25 cellular contexts compared by ENCODE assay signal in the genomic region with DNA sequence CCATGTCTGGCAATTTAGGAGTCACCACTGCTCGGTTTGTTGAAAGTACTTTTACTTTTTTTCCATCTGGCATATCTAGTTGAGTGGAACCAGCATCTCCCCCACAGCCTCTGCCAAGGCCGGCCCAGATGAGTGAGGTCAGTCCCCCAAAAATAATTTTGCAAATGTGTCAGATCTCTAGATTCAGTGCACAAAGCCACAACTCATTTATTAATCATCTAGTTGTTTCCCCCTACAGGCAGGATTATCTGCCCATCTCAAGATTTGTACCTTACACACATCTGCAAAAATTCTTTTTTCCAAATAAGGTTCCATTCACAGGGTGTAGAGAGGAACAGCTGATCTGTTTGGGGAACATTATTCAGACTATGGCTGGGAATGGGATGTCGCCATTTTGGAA.
"Had no signal": no experiment of that assay in that cellular context is flagged by ENCODE, and none has a peak within 500 bp of the region (broad histone marks: within the 10 kb centered on the region; RNA-seq: fewer than 3 reads in every experiment).

No MANE protein-coding gene starts in this region.

- H3K9me3 Mint-ChIP-seq: activated naive CD4-positive, alpha-beta T cell treated with anti-CD3 and anti-CD28 coated beads, Interleukin-2, amount 50 U/mL, for 24 hours; memory B cell; neural progenitor cell; stimulated activated effector memory CD8-positive, alpha-beta T cell treated with anti-CD3 and anti-CD28 coated beads, Interleukin-12 subunit alpha, Interleukin-12 subunit beta, amount 100 ng/mL, for 72 hours; stimulated activated naive CD8-positive, alpha-beta T cell treated with anti-CD3 and anti-CD28 coated beads, Interleukin-15, amount 100 ng/mL, for 72 hours; T-helper 2 cell treated with Interferon-gamma antibody and Interleukin-4, amounts not matched to agents 5 μg/mL and 100 μg/mL, for 36 hours had no signal

- H3K9me3 ChIP-seq: gastrocnemius medialis, tibial nerve had no signal

- DNase-seq: activated CD4-positive, alpha-beta T cell treated with anti-CD3 and anti-CD28 coated beads for 1 hour; activated CD4-positive, alpha-beta T cell treated with anti-CD3 and anti-CD28 coated beads, Interleukin-2, amount 50 U/mL, for 1 hour; activated CD8-positive, alpha-beta T cell treated with anti-CD3 and anti-CD28 coated beads, Interleukin-2, amount 10 ng/mL, durations not matched to agents 7 days and 5 days; activated gamma-delta T cell treated with Interleukin-2 at 50 U/mL for 16 hours; aorta; brain microvascular endothelial cell; dermis blood vessel endothelial cell; effector CD8-positive, alpha-beta T cell; gastrocnemius medialis; hypothalamus; naive thymus-derived CD4-positive, alpha-beta T cell; retina; stimulated activated CD4-positive, alpha-beta T cell treated with anti-CD3 and anti-CD28 coated beads, Interleukin-1b, Interleukin-23, amount 100 ng/mL, for 48 hours; stimulated activated naive CD8-positive, alpha-beta T cell treated with anti-CD3 and anti-CD28 coated beads, Interleukin-15, amount 100 ng/mL, for 72 hours; T-cell; WERI-Rb-1 had no signal

- H3K4me2 ChIP-seq: neural progenitor cell had no signal

- H3K27me3 Mint-ChIP-seq: activated naive CD4-positive, alpha-beta T cell treated with anti-CD3 and anti-CD28 coated beads, Interleukin-2, amount 50 U/mL, for 24 hours; memory B cell; naive thymus-derived CD4-positive, alpha-beta T cell; progenitor cell of endocrine pancreas; stimulated activated naive CD8-positive, alpha-beta T cell treated with anti-CD3 and anti-CD28 coated beads, Interleukin-15, amount 100 ng/mL, for 72 hours; T-cell had no signal

- ATAC-seq: activated CD8-positive, alpha-beta T cell treated with anti-CD3 and anti-CD28 coated beads, Interleukin-2, amount 10 ng/mL, durations not matched to agents 7 days and 5 days; gastrocnemius medialis; naive thymus-derived CD4-positive, alpha-beta T cell; stimulated activated effector memory CD8-positive, alpha-beta T cell treated with anti-CD3 and anti-CD28 coated beads, Interleukin-12 subunit alpha, Interleukin-12 subunit beta, amount 100 ng/mL, for 72 hours; stimulated activated naive CD8-positive, alpha-beta T cell treated with anti-CD3 and anti-CD28 coated beads, Interleukin-15, amount 100 ng/mL, for 72 hours; T-cell had no signal

- H3K27ac Mint-ChIP-seq: activated CD8-positive, alpha-beta T cell treated with anti-CD3 and anti-CD28 coated beads, Interleukin-2, amount 10 ng/mL, durations not matched to agents 7 days and 5 days; activated naive CD4-positive, alpha-beta T cell treated with anti-CD3 and anti-CD28 coated beads, Interleukin-2, amount 50 U/mL, for 24 hours; memory B cell; naive thymus-derived CD4-positive, alpha-beta T cell; neural progenitor cell; progenitor cell of endocrine pancreas; stimulated activated effector memory CD8-positive, alpha-beta T cell treated with anti-CD3 and anti-CD28 coated beads, Interleukin-12 subunit alpha, Interleukin-12 subunit beta, amount 100 ng/mL, for 72 hours; stimulated activated naive CD8-positive, alpha-beta T cell treated with anti-CD3 and anti-CD28 coated beads, Interleukin-15, amount 100 ng/mL, for 72 hours; T-cell; T-helper 2 cell treated with Interferon-gamma antibody and Interleukin-4, amounts not matched to agents 5 μg/mL and 100 μg/mL, for 36 hours had no signal

- H3K4me3 Mint-ChIP-seq: activated CD8-positive, alpha-beta T cell treated with anti-CD3 and anti-CD28 coated beads, Interleukin-2, amount 10 ng/mL, durations not matched to agents 7 days and 5 days; activated naive CD4-positive, alpha-beta T cell treated with anti-CD3 and anti-CD28 coated beads, Interleukin-2, amount 50 U/mL, for 24 hours; memory B cell; naive thymus-derived CD4-positive, alpha-beta T cell; neural progenitor cell; stimulated activated effector memory CD8-positive, alpha-beta T cell treated with anti-CD3 and anti-CD28 coated beads, Interleukin-12 subunit alpha, Interleukin-12 subunit beta, amount 100 ng/mL, for 72 hours; stimulated activated naive CD8-positive, alpha-beta T cell treated with anti-CD3 and anti-CD28 coated beads, Interleukin-15, amount 100 ng/mL, for 72 hours; T-cell; T-helper 2 cell treated with Interferon-gamma antibody and Interleukin-4, amounts not matched to agents 5 μg/mL and 100 μg/mL, for 36 hours had no signal

- H3K4me1 Mint-ChIP-seq: activated naive CD4-positive, alpha-beta T cell treated with anti-CD3 and anti-CD28 coated beads, Interleukin-2, amount 50 U/mL, for 24 hours; memory B cell; naive thymus-derived CD4-positive, alpha-beta T cell; stimulated activated effector memory CD8-positive, alpha-beta T cell treated with anti-CD3 and anti-CD28 coated beads, Interleukin-12 subunit alpha, Interleukin-12 subunit beta, amount 100 ng/mL, for 72 hours; stimulated activated naive CD8-positive, alpha-beta T cell treated with anti-CD3 and anti-CD28 coated beads, Interleukin-15, amount 100 ng/mL, for 72 hours; T-cell had no signal

- H3K36me3 ChIP-seq: brain microvascular endothelial cell, gastrocnemius medialis, neural progenitor cell, tibial nerve, WERI-Rb-1 had no signal

- H3K27me3 ChIP-seq: brain microvascular endothelial cell, gastrocnemius medialis, neural progenitor cell, tibial nerve had no signal

- H3K4me1 ChIP-seq: gastrocnemius medialis, neural progenitor cell, tibial nerve had no signal

- FAIRE-seq: islet of Langerhans, TTC549 had no signal

- H3K27ac ChIP-seq: brain microvascular endothelial cell, gastrocnemius medialis, neural progenitor cell, WERI-Rb-1 had no signal

- H3K4me3 ChIP-seq: gastrocnemius medialis, neural progenitor cell, tibial nerve had no signal

- H2AFZ ChIP-seq: neural progenitor cell had no signal

- H3K9ac ChIP-seq: neural progenitor cell had no signal

- H3K36me3 Mint-ChIP-seq: activated naive CD4-positive, alpha-beta T cell treated with anti-CD3 and anti-CD28 coated beads, Interleukin-2, amount 50 U/mL, for 24 hours; memory B cell; naive thymus-derived CD4-positive, alpha-beta T cell; neural progenitor cell; stimulated activated effector memory CD8-positive, alpha-beta T cell treated with anti-CD3 and anti-CD28 coated beads, Interleukin-12 subunit alpha, Interleukin-12 subunit beta, amount 100 ng/mL, for 72 hours; T-cell had no signal
